In the genomic region with DNA sequence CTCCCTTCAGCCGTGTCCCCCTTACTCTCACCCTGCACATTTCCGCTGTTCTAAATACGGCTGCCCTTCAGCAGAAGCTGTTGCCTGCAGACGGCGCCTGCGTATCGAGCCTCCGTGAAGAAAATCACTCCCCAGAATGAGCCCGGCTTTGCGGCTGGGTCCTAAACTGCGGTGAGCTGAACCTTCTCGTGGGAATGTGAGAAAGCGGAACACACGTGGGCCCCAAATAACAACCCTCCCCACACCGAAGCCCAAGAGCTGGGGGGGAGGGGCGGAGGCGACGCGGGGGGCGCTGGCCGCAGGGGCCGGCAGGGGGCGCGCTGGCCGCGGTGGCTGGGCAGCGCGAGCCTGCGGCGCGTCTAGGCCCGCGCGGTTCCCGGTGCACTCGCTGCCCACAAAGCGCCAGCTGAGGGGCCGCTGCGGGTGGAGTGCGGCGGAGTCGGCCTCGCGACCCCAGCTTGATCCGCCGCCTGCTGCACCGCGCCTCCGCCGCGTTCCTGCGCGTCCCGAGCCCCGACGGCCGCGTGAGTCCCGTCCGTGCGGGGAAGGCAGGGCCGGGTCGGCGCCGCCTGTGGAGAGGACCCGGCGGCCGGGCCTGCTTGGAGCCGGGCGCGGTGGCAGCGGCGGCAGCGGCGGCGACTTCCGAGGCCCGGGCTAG, we compare ENCODE assay signal across 8 cellular contexts. TPM values are rescaled to one million over a fixed set of nuclear protein-coding genes. Genes with fewer than 3 reads are reported as not detected.
DNase-seq lines count a peak whose midpoint lies in the region; ATAC-seq, FAIRE-seq and TF ChIP-seq lines count a peak whose summit lies in the region.

A gene with protein sequence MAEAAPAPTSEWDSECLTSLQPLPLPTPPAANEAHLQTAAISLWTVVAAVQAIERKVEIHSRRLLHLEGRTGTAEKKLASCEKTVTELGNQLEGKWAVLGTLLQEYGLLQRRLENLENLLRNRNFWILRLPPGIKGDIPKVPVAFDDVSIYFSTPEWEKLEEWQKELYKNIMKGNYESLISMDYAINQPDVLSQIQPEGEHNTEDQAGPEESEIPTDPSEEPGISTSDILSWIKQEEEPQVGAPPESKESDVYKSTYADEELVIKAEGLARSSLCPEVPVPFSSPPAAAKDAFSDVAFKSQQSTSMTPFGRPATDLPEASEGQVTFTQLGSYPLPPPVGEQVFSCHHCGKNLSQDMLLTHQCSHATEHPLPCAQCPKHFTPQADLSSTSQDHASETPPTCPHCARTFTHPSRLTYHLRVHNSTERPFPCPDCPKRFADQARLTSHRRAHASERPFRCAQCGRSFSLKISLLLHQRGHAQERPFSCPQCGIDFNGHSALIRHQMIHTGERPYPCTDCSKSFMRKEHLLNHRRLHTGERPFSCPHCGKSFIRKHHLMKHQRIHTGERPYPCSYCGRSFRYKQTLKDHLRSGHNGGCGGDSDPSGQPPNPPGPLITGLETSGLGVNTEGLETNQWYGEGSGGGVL (plus strand): TSS at position 382 of the 658 bp plus-strand sequence. CDS start 290 bp downstream, outside the sequence.

- POLR2A ChIA-PET in T-cell (lab: Charles Lee) = interaction anchor here (0.6 to 1.1 kb wide), 6 partner anchors 21 to 190 kb away, joined by 3 to 6 read pairs (median 3); no protein-coding TSS in a partner anchor

- H3K27me3 Mint-ChIP-seq in HFFc6 (ENCODE audit: insufficient read depth) (no peaks in the 10 kb centered on the region), T-cell (no peaks in the 10 kb centered on the region), progenitor cell of endocrine pancreas (no peaks in the 10 kb centered on the region)

- peaks cover 0 to 4% (median 0%) of the 10 kb centered on the region in 9 donors for H3K36me3 ChIP-seq in heart right ventricle

- CTCF ChIA-PET in T-cell (lab: Charles Lee) = interaction anchor here (0.6 to 2.0 kb wide), 16 partner anchors 16 to 313 kb away, joined by 3 to 27 read pairs (median 5); a partner anchor contains a TSS

- H3K9me3 ChIP-seq in heart right ventricle = no peaks in the 10 kb centered on the region

- TF ChIP-seq CTCF in GM12874 (IDR thresholded peaks at IDR 0.05; ENCODE audit: insufficient read depth, low read depth, low read length) = peak; percentile 80
- peak; percentile 80 for TF ChIP-seq CTCF in HFFc6 (IDR thresholded peaks at IDR 0.05)
- peak; percentile 55 to 99 (median 81) for TF ChIP-seq CTCF in heart right ventricle (IDR thresholded peaks at IDR 0.05)
- TF ChIP-seq CTCF in progenitor cell of endocrine pancreas (IDR thresholded peaks at IDR 0.05; ENCODE audit: unreplicated experiment) = peak; percentile 96

- intact Hi-C loops in heart right ventricle (cut with DNase I) = loop anchor here in 3 of 10 donors (1.0 to 2.0 kb wide), 2 partner anchors 20 to 21 kb away; a partner anchor contains a TSS

- H3K27ac ChIP-seq in adipose tissue (ENCODE audit: low read depth, low read length) (peak within 1 kb of the TSS; percentile 48), heart right ventricle (peak within 1 kb of the TSS; percentile 45 to 95 (median 90))

- H3K4me1 Mint-ChIP-seq in HFFc6 (ENCODE audit: low read depth) (peaks cover 24% of the 10 kb centered on the region), T-cell (peaks cover 33 to 43% (median 42%) of the 10 kb centered on the region in 3 donors), progenitor cell of endocrine pancreas (ENCODE audit: low read depth) (peaks cover 20% of the 10 kb centered on the region)

- peak within 1 kb of the TSS; percentile 82 to 97 (median 92) for H3K4me3 ChIP-seq in heart right ventricle

- H3K4me1 ChIP-seq in heart right ventricle = peaks cover 0 to 29% (median 18%) of the 10 kb centered on the region in 9 donors

- H3K27ac Mint-ChIP-seq in HFFc6 (peak within 1 kb of the TSS; percentile 93), T-cell (peak within 1 kb of the TSS; percentile 90 to 94), progenitor cell of endocrine pancreas (peak within 1 kb of the TSS; percentile 97)

- FAIRE-seq in urothelium cell line (lab: Jason Lieb, UNC) = no peak

- ATAC-seq in T-cell (replicated peaks in 1 of 4) = peak; percentile 79 to 87 (median 82)
- peak; percentile 86 to 97 (median 91) for ATAC-seq in heart right ventricle

- DNase-seq in HFFc6 (peak; percentile 36), NAMALWA (ENCODE audit: low spot score) (peak; percentile 96), T-cell (peak; percentile 59 to 85 (median 72)), heart right ventricle (peak; percentile 63 to 79), progenitor cell of endocrine pancreas (ENCODE audit: low spot score, unreplicated experiment) (peak; percentile 65), urothelium cell line (ENCODE audit: low spot score) (peak; percentile 70)

- no peaks in the 10 kb centered on the region for H3K27me3 ChIP-seq in heart right ventricle

- no peaks in the 10 kb centered on the region for H3K9me3 Mint-ChIP-seq in HFFc6
- H3K9me3 Mint-ChIP-seq in T-cell = no peaks in the 10 kb centered on the region
- no peaks in the 10 kb centered on the region for H3K9me3 Mint-ChIP-seq in progenitor cell of endocrine pancreas (ENCODE audit: low read depth)

- H3K36me3 Mint-ChIP-seq in HFFc6 (ENCODE audit: low read depth) (peaks cover 3% of the 10 kb centered on the region; the same call in 1 of the 2 replicates), T-cell (peaks cover 4% of the 10 kb centered on the region), progenitor cell of endocrine pancreas (ENCODE audit: insufficient read depth) (no peaks in the 10 kb centered on the region)

- H3K4me3 Mint-ChIP-seq in HFFc6 (peak within 1 kb of the TSS; percentile 96), T-cell (peak within 1 kb of the TSS; percentile 86 to 90 (median 87)), progenitor cell of endocrine pancreas (ENCODE audit: low read depth) (peak within 1 kb of the TSS; percentile 93)

- WGBS in adipose tissue, 3 donors = 0 to 1% (median 0%) methylated on average over 45 to 78 of the region's 78 CpGs
- 1% methylated on average over 35 to 78 of the region's 78 CpGs for WGBS in heart right ventricle, 2 donors

RNA-seq across cellular contexts. Expression of the gene that starts here (rescaled TPM):
- total RNA-seq in HFFc6 (2021; fragmentation: NEBNext Ultra II Directional; extraction: Animal tissue kit (Norgen Biotek cat#: 25700)) = 10 to 100 TPM; 11.0 to 12.1 (median 11.6) TPM
- total RNA-seq in T-cell (10 to 100 TPM; 15.1 to 31.0 (median 28.4) TPM), heart right ventricle (1 to 10 TPM; 6.6 to 9.2 (median 7.8) TPM), progenitor cell of endocrine pancreas (16.7 and 17.5 TPM in 2 replicates)
- polyA plus RNA-seq in adipose tissue (1 to 10 TPM; 2.3 to 4.2 (median 2.5) TPM), heart right ventricle (1 to 10 TPM; 2.0 to 2.6 TPM)

Comparison
In these comparisons a context has a peak if more than half of its experiments do, and no peak if none do; other contexts are left out.
1. Peak in every context shown above with its lines: DNase-seq, ATAC-seq, H3K4me3 ChIP-seq and H3K27ac ChIP-seq.
2. DNase-seq: peak in every context shown above with its lines; median percentile 96 in NAMALWA; 72 in T-cell; 71 in heart right ventricle; 70 in urothelium cell line; 65 in progenitor cell of endocrine pancreas; 36 in HFFc6.